Comparison of ENCODE assay signal across 8 cellular contexts in the genomic region with DNA sequence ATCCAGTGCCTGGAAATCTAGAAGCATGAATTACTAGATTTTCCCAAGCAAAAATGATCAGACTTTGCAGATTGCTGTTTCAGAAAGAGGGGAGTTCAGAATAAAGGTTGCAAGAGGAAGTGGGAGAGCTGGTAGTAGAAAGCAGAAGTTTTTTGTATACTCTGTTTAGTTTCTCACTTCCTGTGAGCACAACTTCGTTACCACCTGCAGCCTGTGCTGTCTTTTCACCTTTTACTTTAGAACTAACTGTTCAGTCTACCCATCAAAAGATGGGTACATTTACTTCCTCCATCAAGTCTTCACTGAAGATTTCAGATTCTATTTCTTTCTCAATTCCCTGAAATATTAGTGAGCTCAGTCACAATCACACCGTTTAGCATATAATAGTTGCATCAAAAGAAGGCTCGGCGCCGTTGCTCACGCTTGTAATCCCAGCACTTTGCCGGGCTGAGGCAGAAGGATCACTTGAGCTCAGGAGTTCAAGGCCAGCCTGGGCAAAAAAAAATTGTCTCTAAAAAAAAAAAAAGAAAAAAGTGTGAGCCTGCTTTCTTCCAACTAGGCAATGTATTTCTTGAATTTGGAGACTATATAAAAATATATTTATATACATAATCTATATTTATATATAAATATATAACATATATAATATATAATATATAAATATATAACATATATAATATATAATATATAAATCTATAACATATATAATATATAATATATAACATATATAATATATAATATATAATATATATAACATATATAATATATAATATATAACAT. TPM values are rescaled to one million over a fixed set of nuclear protein-coding genes. Genes with fewer than 3 reads are reported as not detected.
DNase-seq lines count a peak whose midpoint lies in the region; ATAC-seq and TF ChIP-seq lines count a peak whose summit lies in the region.

No MANE protein-coding gene starts in this region.

- intact Hi-C loops in transverse colon (cut with DNase I; ENCODE audit: low total_unique reads): no loop called here

- peaks cover 3% of the 10 kb centered on the region for H3K36me3 Mint-ChIP-seq in T-helper 17 cell (ENCODE audit: low read depth)

- DNase-seq in stimulated activated CD4-positive, alpha-beta T cell treated with anti-CD3 and anti-CD28 coated beads, Interleukin-12 subunit alpha, Interleukin-12 subunit beta, amount 100 ng/mL, for 48 hours (ENCODE audit: low read depth in 2 of 3, low spot score in 1 of 3): peak in 2 of 3 donors; percentile 1 to 8
- DNase-seq in stimulated activated CD4-positive, alpha-beta T cell treated with anti-CD3 and anti-CD28 coated beads, Interleukin-15, amount 100 ng/mL, for 24 hours: no peak
- no peak for DNase-seq in T-helper 17 cell
- no peak for DNase-seq in transverse colon
- no peak for DNase-seq in activated CD4-positive, CD25-positive, alpha-beta regulatory T cell (lab: John Stamatoyannopoulos, UW)
- no peak for DNase-seq in tibial nerve (ENCODE audit: low spot score in 2 of 2)
- DNase-seq in left lobe of liver (ENCODE audit: low spot score): no peak

- no peaks in the 10 kb centered on the region for H3K27me3 Mint-ChIP-seq in T-helper 17 cell

- peak overlapping the region; percentile 79 for H3K4me3 Mint-ChIP-seq in T-helper 17 cell

- 65 to 72% methylated on average over 6 to 7 of the region's 7 CpGs for WGBS in transverse colon (ENCODE audit: low coverage in 1 of 2), 2 donors
- 80 to 82% methylated on average over 7 of the region's 7 CpGs for WGBS in tibial nerve, 2 donors

- TF ChIP-seq POLR2A in transverse colon (IDR thresholded peaks at IDR 0.05) (no peak), tibial nerve (IDR thresholded peaks at IDR 0.05) (no peak)

- peak overlapping the region; percentile 25 to 55 (median 36) for H3K27ac ChIP-seq in transverse colon
- peak overlapping the region in 1 of 4 donors; percentile 4 for H3K27ac ChIP-seq in tibial nerve

- H3K4me1 ChIP-seq in transverse colon (peaks cover 0 to 16% (median 6%) of the 10 kb centered on the region in 4 donors), tibial nerve (peaks cover 0 to 18% (median 2%) of the 10 kb centered on the region in 4 donors)

- H3K9me3 ChIP-seq in T-helper 17 cell (ENCODE audit: control insufficient read depth, low read length, poor library complexity, severe bottlenecking) (no peaks in the 10 kb centered on the region), transverse colon (no peaks in the 10 kb centered on the region), tibial nerve (no peaks in the 10 kb centered on the region)

- TF ChIP-seq CTCF in transverse colon (IDR thresholded peaks at IDR 0.05) (no peak), tibial nerve (IDR thresholded peaks at IDR 0.05) (no peak)

- no peaks in the 10 kb centered on the region for H3K36me3 ChIP-seq in transverse colon
- no peaks in the 10 kb centered on the region for H3K36me3 ChIP-seq in tibial nerve

- H3K27ac Mint-ChIP-seq in T-helper 17 cell: peak overlapping the region; percentile 85

- no peak overlapping the region for H3K4me3 ChIP-seq in transverse colon
- H3K4me3 ChIP-seq in tibial nerve: no peak overlapping the region

- H3K27me3 ChIP-seq in transverse colon (no peaks in the 10 kb centered on the region), tibial nerve (no peaks in the 10 kb centered on the region)

- TF ChIP-seq EP300 in transverse colon (IDR thresholded peaks at IDR 0.05; ENCODE audit: low read depth): no peak
- TF ChIP-seq EP300 in tibial nerve (IDR thresholded peaks at IDR 0.05): no peak

- ATAC-seq in HG03103 (IDR thresholded peaks at IDR 0.05; ENCODE audit: low read depth, unreplicated experiment) (peak; percentile 47), T-helper 17 cell (no peak), left lobe of liver (no peak)

- H3K4me1 Mint-ChIP-seq in T-helper 17 cell: peaks cover 31% of the 10 kb centered on the region

- in situ Hi-C loops in transverse colon (cut with MboI; ENCODE audit: low pct_ligation_motif_present in 1 of 4, low pct_unique_long_range_greater_than_20kb in 1 of 4, low sequenced_read_pairs in 3 of 4): no loop called here

RNA-seq across cellular contexts. Expression of a gene that starts 1.8 kb away (rescaled TPM):
- total RNA-seq in T-helper 17 cell (10 to 100 TPM; 10.4 to 11.1 TPM), transverse colon (10 to 100 TPM in 1 of 4 donors, 1 to 10 TPM in 3; 1.1 to 22.1 (median 6.1) TPM), tibial nerve (10 to 100 TPM; 11.2 to 20.8 (median 14.1) TPM), left lobe of liver (2.1 TPM)

RNA-seq across cellular contexts. Expression of a gene that starts 36.1 kb away (rescaled TPM):
- total RNA-seq in T-helper 17 cell: 1,000 to 10,000 TPM; 1,360 to 1,402 TPM
- 100 to 1,000 TPM; 215 to 997 (median 604) TPM for total RNA-seq in transverse colon
- total RNA-seq in tibial nerve: 1,000 to 10,000 TPM; 1,024 to 1,620 (median 1,272) TPM
- total RNA-seq in left lobe of liver: 344 TPM

RNA-seq across cellular contexts. Expression of a gene that starts 45.7 kb away (rescaled TPM):
- total RNA-seq in T-helper 17 cell: 10 to 100 TPM; 65.2 to 77.2 TPM
- total RNA-seq in transverse colon: 10 to 100 TPM; 11.6 to 29.1 (median 21.5) TPM
- 10 to 100 TPM; 18.3 to 20.5 (median 19.6) TPM for total RNA-seq in tibial nerve
- 6.0 TPM for total RNA-seq in left lobe of liver

RNA-seq across cellular contexts. Expression of a gene that starts 56.4 kb away (rescaled TPM):
- 10 to 100 TPM; 30.6 to 31.7 TPM for total RNA-seq in T-helper 17 cell
- 1 to 10 TPM; 2.2 to 8.1 (median 2.9) TPM for total RNA-seq in transverse colon
- 10 to 100 TPM; 14.4 to 23.4 (median 18.0) TPM for total RNA-seq in tibial nerve
- total RNA-seq in left lobe of liver: 1.3 TPM

Comparison
In these comparisons a context has a peak if more than half of its experiments do, and no peak if none do; other contexts are left out.
1. DNase-seq: peak in stimulated activated CD4-positive, alpha-beta T cell treated with anti-CD3 and anti-CD28 coated beads, Interleukin-12 subunit alpha, Interleukin-12 subunit beta, amount 100 ng/mL, for 48 hours (2 of 3); none in stimulated activated CD4-positive, alpha-beta T cell treated with anti-CD3 and anti-CD28 coated beads, Interleukin-15, amount 100 ng/mL, for 24 hours (single experiment), T-helper 17 cell (0 of 3), transverse colon (single experiment), activated CD4-positive, CD25-positive, alpha-beta regulatory T cell (0 of 4), tibial nerve (0 of 2) and left lobe of liver (single experiment).